ENCODE assay signal across 9 cellular contexts in genomic region chr19:23415034-23415433, GRCh38. TPM values are rescaled to one million over a fixed set of nuclear protein-coding genes. Genes with fewer than 3 reads are reported as not detected.
DNase-seq lines count a peak whose midpoint lies in the region; ATAC-seq and TF ChIP-seq lines count a peak whose summit lies in the region.
"Had no signal": no experiment of that assay in that cellular context is flagged by ENCODE, and none has a peak within 500 bp of the region (broad histone marks: within the 10 kb centered on the region; RNA-seq: fewer than 3 reads in every experiment).

No MANE protein-coding gene starts in this region.

- H3K9me3 Mint-ChIP-seq in CD4-positive, alpha-beta memory T cell = peaks cover 0 to 11% (median 3%) of the 10 kb centered on the region in 8 donors

- WGBS in ectodermal cell, 2 experiments = 4 to 5% methylated on average over 13 of the region's 13 CpGs

- peak overlapping the region in 1 of 7 donors; percentile 2 for H3K27ac Mint-ChIP-seq in CD4-positive, alpha-beta memory T cell

- TF ChIP-seq CTCF in MM.1S (IDR thresholded peaks at IDR 0.05; ENCODE audit: low read length) (no peak), neural cell (IDR thresholded peaks at IDR 0.05; ENCODE audit: poor library complexity, severe bottlenecking) (no peak)

- no peaks in the 10 kb centered on the region for H3F3A ChIP-seq in MM.1S (ENCODE audit: insufficient read depth, low read length)
- no peaks in the 10 kb centered on the region for H3F3A ChIP-seq in neural cell (ENCODE audit: insufficient read depth, low read length, poor library complexity, severe bottlenecking)

- peaks cover 13% of the 10 kb centered on the region for H3K4me1 ChIP-seq in CD4-positive, alpha-beta memory T cell (ENCODE audit: insufficient read depth, low read length)
- H3K4me1 ChIP-seq in MM.1S (ENCODE audit: low read length) (no peaks in the 10 kb centered on the region), ectodermal cell (ENCODE audit: control insufficient read depth, insufficient read depth, low read length) (no peaks in the 10 kb centered on the region)

- no peak for DNase-seq in CD4-positive, alpha-beta memory T cell
- DNase-seq in MM.1S (no peak), anterior cingulate cortex (lab: John Stamatoyannopoulos, UW) (no peak)
- DNase-seq: NCI-H1930 had no signal

- no peaks in the 10 kb centered on the region for H3K9me3 ChIP-seq in CD4-positive, alpha-beta memory T cell (ENCODE audit: control insufficient read depth in 1 of 2, low read length in 2 of 2)
- H3K9me3 ChIP-seq in MM.1S (replicated peaks; ENCODE audit: insufficient read depth, low read length) (no peaks in the 10 kb centered on the region), ectodermal cell (ENCODE audit: control insufficient read depth, low read length) (no peaks in the 10 kb centered on the region), neural cell (ENCODE audit: low read length) (no peaks in the 10 kb centered on the region)

- peaks cover 5 to 12% (median 10%) of the 10 kb centered on the region in 4 donors for H3K4me1 Mint-ChIP-seq in CD4-positive, alpha-beta memory T cell

- H3K36me3 Mint-ChIP-seq in CD4-positive, alpha-beta memory T cell = no peaks in the 10 kb centered on the region

- H3K79me2 ChIP-seq in MM.1S (ENCODE audit: low read length) (no peaks in the 10 kb centered on the region), neural cell (replicated peaks; ENCODE audit: insufficient read depth, low read length) (peaks cover 2% of the 10 kb centered on the region)

- peaks cover 12 to 16% of the 10 kb centered on the region in 2 donors for H3K27me3 Mint-ChIP-seq in CD4-positive, alpha-beta memory T cell

- CTCF ChIA-PET in CD4-positive, alpha-beta memory T cell (lab: Charles Lee; ENCODE audit: partially characterized antibody) = no interaction called here

- H3K4me3 ChIP-seq in CD4-positive, alpha-beta memory T cell (ENCODE audit: low read length in 2 of 2) = no peak overlapping the region
- H3K4me3 ChIP-seq in MM.1S (ENCODE audit: low read length) (peak overlapping the region; percentile 54), ectodermal cell (ENCODE audit: insufficient read depth, low read depth, low read length) (peak overlapping the region; percentile 86), neural cell (ENCODE audit: low read length) (peak overlapping the region; percentile 89)

- POLR2A ChIA-PET in CD4-positive, alpha-beta memory T cell (lab: Charles Lee; ENCODE audit: partially characterized antibody) = interaction anchor here (1.9 kb wide), 1 partner anchor 20 kb away, joined by 6 read pairs; the partner anchor contains the start of gene ZNF91

- H3K9me2 ChIP-seq in MM.1S (replicated peaks; ENCODE audit: insufficient read depth, low read length) = no peaks in the 10 kb centered on the region
- no peaks in the 10 kb centered on the region for H3K9me2 ChIP-seq in neural cell (ENCODE audit: insufficient read depth, low read length)

- TF ChIP-seq EP300 in neural cell (conservative IDR thresholded peaks at IDR 0.05; ENCODE audit: poor library complexity, severe bottlenecking) = no peak

- H2AFZ ChIP-seq in MM.1S (ENCODE audit: low read length) (no peak overlapping the region), neural cell (ENCODE audit: low read depth, low read length) (peak overlapping the region; percentile 80)

- intact Hi-C loops in CD4-positive, alpha-beta memory T cell (cut with micrococcal nuclease) = no loop called here

- H3K4me2 ChIP-seq in MM.1S (ENCODE audit: low read depth, low read length) = peak overlapping the region; percentile 60; the same call in 1 of the 2 replicates
- H3K4me2 ChIP-seq in neural cell (ENCODE audit: low read length) = peak overlapping the region; percentile 84

- no peak overlapping the region for H3K27ac ChIP-seq in CD4-positive, alpha-beta memory T cell (ENCODE audit: low read depth, low read length)
- H3K27ac ChIP-seq in MM.1S (ENCODE audit: low read length) (no peak overlapping the region), ectodermal cell (ENCODE audit: insufficient read depth, low read depth, low read length, poor library complexity, severe bottlenecking) (peak overlapping the region; percentile 97), neural cell (ENCODE audit: low read length) (peak overlapping the region; percentile 8)

- H4K20me1 ChIP-seq in MM.1S (ENCODE audit: insufficient read depth, low read length) (no peaks in the 10 kb centered on the region), neural cell (ENCODE audit: insufficient read depth) (no peaks in the 10 kb centered on the region)

- H3K27me3 ChIP-seq in CD4-positive, alpha-beta memory T cell (ENCODE audit: insufficient read depth, low read length) = no peaks in the 10 kb centered on the region
- H3K27me3 ChIP-seq in MM.1S (replicated peaks; ENCODE audit: insufficient read depth, low read length) (no peaks in the 10 kb centered on the region), ectodermal cell (ENCODE audit: control insufficient read depth, insufficient read depth, low read length, poor library complexity, severe bottlenecking) (no peaks in the 10 kb centered on the region), neural cell (ENCODE audit: insufficient read depth, low read depth, low read length) (no peaks in the 10 kb centered on the region)

- ATAC-seq in HG03354 (IDR thresholded peaks at IDR 0.05; ENCODE audit: poor library complexity, severe bottlenecking, unreplicated experiment) (no peak), GM18502 (IDR thresholded peaks at IDR 0.05; ENCODE audit: poor library complexity, unreplicated experiment) (no peak), GM18498 (IDR thresholded peaks at IDR 0.05; ENCODE audit: unreplicated experiment) (no peak)

- TF ChIP-seq RAD21 in neural cell (conservative IDR thresholded peaks at IDR 0.05) = no peak

- no peaks in the 10 kb centered on the region for H3K36me3 ChIP-seq in CD4-positive, alpha-beta memory T cell (ENCODE audit: insufficient read depth, low read length)
- H3K36me3 ChIP-seq in MM.1S (replicated peaks; ENCODE audit: insufficient read depth, low read length) (no peaks in the 10 kb centered on the region), ectodermal cell (ENCODE audit: control insufficient read depth, insufficient read depth, low read length) (no peaks in the 10 kb centered on the region), neural cell (ENCODE audit: insufficient read depth, low read length) (no peaks in the 10 kb centered on the region)

- peak overlapping the region; percentile 74 to 88 (median 81) for H3K4me3 Mint-ChIP-seq in CD4-positive, alpha-beta memory T cell

- H3K9ac ChIP-seq in MM.1S (ENCODE audit: low read length) (no peak overlapping the region), neural cell (ENCODE audit: low read length) (peak overlapping the region; percentile 68)

TF ChIP-seq in neural cell, 6 proteins besides CTCF, POLR2A, EP300 and RAD21:
- TF ChIP-seq EZH2 (IDR thresholded peaks at IDR 0.05; ENCODE audit: borderline replicate concordance, insufficient read depth, low read length, poor library complexity, severe bottlenecking) = no peak
- TF ChIP-seq TAF1 (IDR thresholded peaks at IDR 0.05; ENCODE audit: low read depth) = no peak

RNA-seq across cellular contexts. Expression of gene ZNF91, which starts 19.8 kb away (rescaled TPM):
- 100 to 1,000 TPM; 111 to 113 TPM for total RNA-seq in CD4-positive, alpha-beta memory T cell
- polyA plus RNA-seq in CD4-positive, alpha-beta memory T cell = 10 to 100 TPM in 1 of 2 donors, 1 to 10 TPM in 1; 8.9 to 47.0 TPM
- 46.0 TPM for polyA plus RNA-seq in ectodermal cell (2013, experiment 1 of 4)
- polyA plus RNA-seq in ectodermal cell (2013, experiment 2 of 4) = 45.0 TPM
- polyA plus RNA-seq in ectodermal cell (2013, experiment 3 of 4) = 36.8 TPM
- polyA plus RNA-seq in ectodermal cell (2013, experiment 4 of 4) = 43.2 TPM
- polyA plus RNA-seq in neural cell = 76.2 and 77.8 TPM in 2 replicates
- polyA minus RNA-seq in neural cell = 549 and 614 TPM in 2 replicates

Comparison
In these comparisons a context has a peak if more than half of its experiments do, and no peak if none do; other contexts are left out.
1. H3K27ac ChIP-seq: peak in ectodermal cell (single experiment) and neural cell (single experiment); none in CD4-positive, alpha-beta memory T cell (single experiment) and MM.1S (single experiment).
2. H3K4me3 ChIP-seq: peak in MM.1S (single experiment), ectodermal cell (single experiment) and neural cell (single experiment); none in CD4-positive, alpha-beta memory T cell (0 of 2).